19 cellular contexts compared by ENCODE assay signal in genomic region chr12:13175499-13175898, GRCh38. TPM values are rescaled to one million over a fixed set of nuclear protein-coding genes. Genes with fewer than 3 reads are reported as not detected.
A peak's percentile ranks its signal among the peaks of the same experiment; 100 is the strongest.
DNase-seq lines count a peak whose midpoint lies in the region; ATAC-seq, FAIRE-seq and TF ChIP-seq lines count a peak whose summit lies in the region.
"Had no signal": no experiment of that assay in that cellular context is flagged by ENCODE, and none has a peak within 500 bp of the region (broad histone marks: within the 10 kb centered on the region; RNA-seq: fewer than 3 reads in every experiment).

No MANE protein-coding gene starts in this region.

- DNase-seq in Daoy (ENCODE audit: low read depth) (peak; percentile 83), NCI-H226 (peak; percentile 80), esophagus squamous epithelium (lab: John Stamatoyannopoulos, UW) (no peak), osteoblast (ENCODE audit: insufficient read length, low spot score, missing footprints) (peak; percentile 18), kidney (no peak), NCI-H1105 treated with DMSO at 0.1 percent for 48 hours (lab: John Stamatoyannopoulos, UW) (no peak)
- DNase-seq: activated CD8-positive, alpha-beta memory T cell treated with anti-CD3 and anti-CD28 coated beads for 24 hours; activated naive CD4-positive, alpha-beta T cell treated with anti-CD3 and anti-CD28 coated beads, Interleukin-2, amount 50 U/mL, for 16 hours; C1 segment of cervical spinal cord; left ventricle myocardium superior; NCI-H345; stimulated activated CD4-positive, alpha-beta T cell treated with anti-CD3 and anti-CD28 coated beads, Interleukin-1b, Interleukin-23, amount 100 ng/mL, for 48 hours; T1000 had no signal

- FAIRE-seq in kidney (lab: Jason Lieb, UNC) = no peak
- FAIRE-seq: colon had no signal

- H3K27ac ChIP-seq in esophagus squamous epithelium (peak overlapping the region; percentile 64 to 91 (median 88)), osteoblast (ENCODE audit: low read depth, low read length) (peak overlapping the region; percentile 84), kidney (ENCODE audit: low read depth in 2 of 2, low read length in 2 of 2) (no peak overlapping the region)
- H3K27ac ChIP-seq: gastroesophageal sphincter, neutrophil had no signal

- no peaks in the 10 kb centered on the region for H3K27me3 ChIP-seq in esophagus squamous epithelium
- no peaks in the 10 kb centered on the region for H3K27me3 ChIP-seq in osteoblast (ENCODE audit: insufficient read depth, low read length)

- peak overlapping the region; percentile 27 for H3K4me2 ChIP-seq in osteoblast (ENCODE audit: insufficient read depth, low read length)

- no peak for TF ChIP-seq POLR2A in esophagus squamous epithelium (IDR thresholded peaks at IDR 0.05)

- H2AFZ ChIP-seq in osteoblast (ENCODE audit: low read length) = no peak overlapping the region

- ATAC-seq in GM18502 (IDR thresholded peaks at IDR 0.05; ENCODE audit: poor library complexity, unreplicated experiment) = no peak
- ATAC-seq in HG03354 (IDR thresholded peaks at IDR 0.05; ENCODE audit: poor library complexity, severe bottlenecking, unreplicated experiment) = no peak
- ATAC-seq: gastroesophageal sphincter; left ventricle myocardium superior; stimulated activated memory B cell treated with anti-CD40 and anti-IgM and Interleukin-4, amounts not matched to agents 10 μg/mL and 1 μg/mL and 100 μg/mL, for 72 hours had no signal

- intact Hi-C loops in esophagus squamous epithelium (cut with DNase I) (no loop called here), kidney (cut with DNase I) (no loop called here)

- no peak overlapping the region for H3K9ac ChIP-seq in kidney (ENCODE audit: low read length in 2 of 2)

- peaks cover 22 to 97% (median 49%) of the 10 kb centered on the region in 3 donors for H3K4me1 ChIP-seq in esophagus squamous epithelium
- peaks cover 75% of the 10 kb centered on the region for H3K4me1 ChIP-seq in osteoblast (ENCODE audit: insufficient read depth, low read length)
- H3K4me1 ChIP-seq in kidney (ENCODE audit: control insufficient read depth in 1 of 2, insufficient read depth in 1 of 2, low read depth in 1 of 2, low read length in 2 of 2) = peaks cover 0 to 7% of the 10 kb centered on the region in 2 donors

- H3K4me3 ChIP-seq in esophagus squamous epithelium (no peak overlapping the region), osteoblast (ENCODE audit: insufficient read depth, low read length) (no peak overlapping the region), kidney (ENCODE audit: low read length in 2 of 2) (no peak overlapping the region)
- H3K4me3 ChIP-seq: gastroesophageal sphincter had no signal

- H3K79me2 ChIP-seq in osteoblast (ENCODE audit: insufficient read depth, low read length) = no peaks in the 10 kb centered on the region

- no peaks in the 10 kb centered on the region for H3K9me3 ChIP-seq in esophagus squamous epithelium
- no peaks in the 10 kb centered on the region for H3K9me3 ChIP-seq in osteoblast (ENCODE audit: low read depth, low read length)
- H3K9me3 ChIP-seq in kidney (ENCODE audit: control insufficient read depth in 1 of 2, low read length in 2 of 2) = no peaks in the 10 kb centered on the region
- H3K9me3 ChIP-seq: gastroesophageal sphincter, neutrophil had no signal

- TF ChIP-seq CTCF in esophagus squamous epithelium (IDR thresholded peaks at IDR 0.05) (no peak), osteoblast (IDR thresholded peaks at IDR 0.05; ENCODE audit: extremely low read depth, low read depth, low read length) (no peak), kidney (IDR thresholded peaks at IDR 0.05; ENCODE audit: borderline replicate concordance, extremely low read depth, insufficient read depth) (no peak)

- WGBS in esophagus squamous epithelium, 2 donors = 40 to 41% methylated on average over 4 of the region's 4 CpGs

- H4K20me1 ChIP-seq in osteoblast (ENCODE audit: insufficient read depth, low read length) = no peaks in the 10 kb centered on the region

- no peaks in the 10 kb centered on the region for H3K36me3 ChIP-seq in esophagus squamous epithelium
- H3K36me3 ChIP-seq in osteoblast (ENCODE audit: insufficient read depth, low read length) = no peaks in the 10 kb centered on the region
- H3K36me3 ChIP-seq in kidney (ENCODE audit: control insufficient read depth in 1 of 2, insufficient read depth in 2 of 2, low read length in 2 of 2) = no peaks in the 10 kb centered on the region
- H3K36me3 ChIP-seq: gastroesophageal sphincter, neutrophil had no signal

RNA-seq across cellular contexts. Expression of gene EMP1, which starts 21.0 kb away (rescaled TPM):
- total RNA-seq in Daoy (2014; rRNA removed; shearing (Covaris generic)) = 116 and 250 TPM in 2 replicates
- total RNA-seq in esophagus squamous epithelium = 1,000 to 10,000 TPM; 2,742 to 8,541 (median 3,206) TPM
- 106 and 114 TPM in 2 replicates for total RNA-seq in osteoblast
- total RNA-seq in kidney = 431 TPM
- 45.1 TPM for polyA plus RNA-seq in kidney (ENCODE audit: insufficient read depth, low read depth, low replicate concordance)

Comparison
In these comparisons a context has a peak if more than half of its experiments do, and no peak if none do; other contexts are left out.
1. DNase-seq: peak in Daoy (single experiment), NCI-H226 (single experiment) and osteoblast (single experiment); none in esophagus squamous epithelium (single experiment), kidney (single experiment) and NCI-H1105 treated with DMSO at 0.1 percent for 48 hours (single experiment).
2. H3K27ac ChIP-seq: peak in esophagus squamous epithelium (4 of 4) and osteoblast (single experiment); none in kidney (0 of 2).